7 cellular contexts compared by ENCODE assay signal in the genomic region with DNA sequence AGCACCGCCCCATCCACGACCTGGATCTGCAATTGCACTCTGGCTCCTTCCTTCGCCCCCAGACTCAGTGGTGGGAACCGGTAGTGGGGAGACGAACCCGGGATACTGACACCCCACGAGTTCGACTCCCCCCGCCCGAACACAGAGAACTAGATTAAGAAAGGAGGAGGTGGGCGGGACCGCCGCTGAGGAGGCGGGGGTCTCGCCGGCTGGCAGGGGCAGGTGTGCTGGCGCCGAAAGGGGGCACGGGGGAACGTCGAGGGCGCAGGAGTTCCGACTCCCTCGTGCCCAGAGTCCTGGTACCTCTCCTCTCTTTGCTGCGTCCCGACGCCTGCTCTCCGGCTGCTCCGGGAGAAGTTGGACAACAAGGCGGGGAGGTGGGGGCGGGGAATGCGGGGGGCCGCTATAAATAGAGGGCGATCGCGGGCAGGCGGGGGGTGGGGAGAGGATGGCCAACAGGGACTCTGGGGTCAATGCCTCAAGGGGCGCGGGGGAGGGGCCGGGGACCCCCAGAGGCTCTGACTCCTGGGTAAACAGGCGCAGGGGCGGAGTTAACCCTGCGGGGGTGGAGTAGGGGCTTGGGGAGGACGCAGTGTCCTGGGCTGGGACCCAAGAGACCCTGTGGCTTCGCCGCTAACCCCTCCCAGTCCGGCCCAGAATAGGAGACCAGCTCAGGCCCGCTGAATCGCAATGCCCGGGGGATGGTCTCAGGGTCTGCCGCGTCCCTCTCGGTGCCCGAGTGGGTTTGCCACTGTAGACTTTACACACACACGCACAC. TPM values are rescaled to one million over a fixed set of nuclear protein-coding genes. Genes with fewer than 3 reads are reported as not detected.
A peak's percentile ranks its signal among the peaks of the same experiment; 100 is the strongest.
DNase-seq lines count a peak whose midpoint lies in the region; ATAC-seq, FAIRE-seq and TF ChIP-seq lines count a peak whose summit lies in the region.

No MANE protein-coding gene starts in this region.

- 0 out of 2 replicates have a peak, but pooled peaks cover 5% of the 10 kb centered on the region for H3K79me2 ChIP-seq in Loucy (ENCODE audit: insufficient read depth, low read length)
- peaks cover 21% of the 10 kb centered on the region for H3K79me2 ChIP-seq in K562 (ENCODE audit: control insufficient read depth, insufficient read depth, low read length)

- H3K9me1 ChIP-seq in K562 (ENCODE audit: control insufficient read depth, insufficient read depth, low read length): peaks cover 2% of the 10 kb centered on the region

- H3K4me2 ChIP-seq in Loucy (ENCODE audit: low read depth, low read length, poor library complexity, severe bottlenecking): peak overlapping the region; percentile 89
- H3K4me2 ChIP-seq in K562 (ENCODE audit: insufficient read depth, low read length): peak overlapping the region; percentile 76

- H3K9me2 ChIP-seq in Loucy (replicated peaks; ENCODE audit: low read depth, low read length): no peaks in the 10 kb centered on the region

- H3K36me3 ChIP-seq in Loucy (ENCODE audit: insufficient read depth, low read length) (no peaks in the 10 kb centered on the region), K562 (ENCODE audit: control insufficient read depth, insufficient read depth, low read length) (peaks cover 12% of the 10 kb centered on the region; the same call in 1 of the 3 replicates), sigmoid colon (peaks cover 4 to 22% (median 13%) of the 10 kb centered on the region in 4 donors)

- TF ChIP-seq POLR2A in K562 (conservative IDR thresholded peaks at IDR 0.05) (no peak), sigmoid colon (IDR thresholded peaks at IDR 0.05) (peak in 1 of 2 donors; percentile 16)

- H3K9me3 ChIP-seq in Loucy (ENCODE audit: insufficient read depth, low read depth, low read length) (no peaks in the 10 kb centered on the region), K562 (replicated peaks; ENCODE audit: control insufficient read depth, insufficient read depth, low read depth, low read length) (no peaks in the 10 kb centered on the region), sigmoid colon (no peaks in the 10 kb centered on the region)

- in situ Hi-C loops in K562 (cut with MboI): no loop called here

- H3K27ac ChIP-seq in K562 (ENCODE audit: extremely low read depth, low read depth, low read length) (peak overlapping the region; percentile 80), sigmoid colon (peak overlapping the region; percentile 93 to 95 (median 93))

- no peaks in the 10 kb centered on the region for H3F3A ChIP-seq in Loucy (ENCODE audit: low read depth)

- ATAC-seq in K562 (peak; percentile 27), GM21619 (IDR thresholded peaks at IDR 0.05; ENCODE audit: unreplicated experiment) (no peak), GM21381 (IDR thresholded peaks at IDR 0.05; ENCODE audit: unreplicated experiment) (no peak)

- TF ChIP-seq EP300 in K562 (IDR thresholded peaks at IDR 0.05; ENCODE audit: low read length) (no peak), sigmoid colon (IDR thresholded peaks at IDR 0.05) (peak in 2 of 4 donors; percentile 12 to 33)

- H3K27me3 ChIP-seq in Loucy (ENCODE audit: insufficient read depth, low read length, poor library complexity, severe bottlenecking) (no peaks in the 10 kb centered on the region), K562 (ENCODE audit: control insufficient read depth in 2 of 2, insufficient read depth in 2 of 2, low read length in 2 of 2) (no peaks in the 10 kb centered on the region), sigmoid colon (no peaks in the 10 kb centered on the region)

- peak overlapping the region; percentile 88 for H3K4me3 ChIP-seq in Loucy (ENCODE audit: low read length, poor library complexity, severe bottlenecking)
- peak overlapping the region; percentile 66 for H3K4me3 ChIP-seq in K562
- peak overlapping the region; percentile 84 to 96 (median 88) for H3K4me3 ChIP-seq in sigmoid colon

- CTCF ChIA-PET in K562 (lab: Yijun Ruan, JAX; ENCODE audit: low intra/inter-chr PET ratio): no interaction called here

- H2AFZ ChIP-seq in Loucy (ENCODE audit: low read length) (peak overlapping the region; percentile 87), K562 (ENCODE audit: low read depth, low read length) (peak overlapping the region; percentile 81)

- no TSS peak for BruUV-seq in K562 (replicated peaks; lab: Mats Ljungman, UMichigan)

- DNase-seq in K562 (ENCODE audit: extremely low read depth in 1 of 4, low spot score in 3 of 4): peak; percentile 53 to 66 (median 62)
- DNase-seq in iPS-NIHi11 (ENCODE audit: low spot score): peak; percentile 77
- DNase-seq in sigmoid colon: peak; percentile 96
- DNase-seq in epidermal melanocyte (ENCODE audit: insufficient read length, low spot score): no peak

- TF ChIP-seq CTCF in Loucy (conservative IDR thresholded peaks at IDR 0.05; ENCODE audit: low read length): no peak
- no peak for TF ChIP-seq CTCF in K562 (IDR thresholded peaks at IDR 0.05 in 2 of 3, conservative IDR thresholded peaks at IDR 0.05 in 1 of 3; ENCODE audit: insufficient read depth in 2 of 3, low read depth in 1 of 3, low read length in 3 of 3)
- TF ChIP-seq CTCF in sigmoid colon (IDR thresholded peaks at IDR 0.05): peak in 1 of 4 experiments; percentile 17

- no peak for TF ChIP-seq RAD21 in K562 (CRISPR knock-in tag; conservative IDR thresholded peaks at IDR 0.05 in 1 of 2, IDR thresholded peaks at IDR 0.05 in 1 of 2)

- intact Hi-C loops in K562 (cut with micrococcal nuclease) (no loop called here), sigmoid colon (cut with DNase I) (loop anchor here (2.0 kb wide), 2 partner anchors 13 to 45 kb away; partner anchors contain the start of gene ARHGEF40)

- peak; percentile 37 for FAIRE-seq in K562 (lab: Jason Lieb, UNC)

- H4K20me1 ChIP-seq in Loucy (ENCODE audit: insufficient read depth, low read length, poor library complexity, severe bottlenecking) (no peaks in the 10 kb centered on the region), K562 (replicated peaks; ENCODE audit: control insufficient read depth, insufficient read depth, low read length) (no peaks in the 10 kb centered on the region)

- H3K9ac ChIP-seq in Loucy (ENCODE audit: low read depth, low read length, poor library complexity, severe bottlenecking): peak overlapping the region; percentile 84
- H3K9ac ChIP-seq in K562 (ENCODE audit: insufficient read depth in 1 of 2, low read depth in 2 of 2, low read length in 2 of 2): peak overlapping the region; percentile 71 to 92

- H3K4me1 ChIP-seq in Loucy (ENCODE audit: insufficient read depth, low read length, poor library complexity, severe bottlenecking): peaks cover 11% of the 10 kb centered on the region
- H3K4me1 ChIP-seq in K562 (replicated peaks in 1 of 2; ENCODE audit: control insufficient read depth in 2 of 2, insufficient read depth in 2 of 2, low read length in 2 of 2): peaks cover 35 to 39% of the 10 kb centered on the region in 2 experiments
- peaks cover 0 to 43% (median 35%) of the 10 kb centered on the region in 4 donors for H3K4me1 ChIP-seq in sigmoid colon

- POLR2A ChIA-PET in K562 (lab: Yijun Ruan, JAX): interaction anchor here (0.6 to 2.6 kb wide), 4 partner anchors 11 to 286 kb away, joined by 3 to 12 read pairs (median 3); no protein-coding TSS in a partner anchor

- WGBS in K562 (ENCODE audit: insufficient coverage, low coverage, missing lambda C conversion rate): 16% methylated on average over 8 of the region's 55 CpGs
- WGBS in sigmoid colon, 2 donors: 12 to 17% methylated on average over 55 of the region's 55 CpGs

RNA-seq across cellular contexts. Expression of gene NDRG2, which starts 0.7 kb away (rescaled TPM):
- total RNA-seq in K562 (2011; cell fraction: chromatin; rRNA removed; ENCODE audit: low replicate concordance): 236 and 348 TPM in 2 replicates
- total RNA-seq in K562 (2011; cell fraction: nucleolus; rRNA removed): 137 and 162 TPM in 2 replicates
- 212 and 255 TPM in 2 replicates for total RNA-seq in K562 (2011; cell fraction: nucleoplasm; rRNA removed)
- total RNA-seq in K562 (2014; rRNA removed) (44.5 and 62.1 TPM in 2 replicates), K562 (2014; rRNA removed; fragmentation: Illumina TruSeq; extraction: Trizol) (24.9 and 28.2 TPM in 2 replicates), K562 (2015; rRNA removed; fragmentation: Illumina TruSeq; extraction: Trizol) (27.5 and 28.5 TPM in 2 replicates), K562 (2021) (37.4 and 41.0 TPM in 2 replicates), sigmoid colon (100 to 1,000 TPM; 184 to 276 (median 235) TPM)
- polyA plus RNA-seq in K562 (2011; rRNA removed) (66.3 and 105 TPM in 2 replicates), K562 (2014; fragmentation: Illumina TruSeq; extraction: Trizol) (81.2 and 81.3 TPM in 2 replicates), K562 (2014; fragmentation: Nextera tagmentation; extraction: Ambion mirVana) (10 to 100 TPM; 10.1 to 22.9 TPM), K562 (2014; rRNA removed) (59.3 and 67.3 TPM in 2 replicates), sigmoid colon (100 to 1,000 TPM; 114 to 199 (median 141) TPM)
- 81.1 and 138 TPM in 2 replicates for polyA plus RNA-seq in K562 (2011; cell fraction: cytosol; rRNA removed)
- polyA plus RNA-seq in K562 (2011; cell fraction: nucleus; rRNA removed): 200 and 241 TPM in 2 replicates
- 41.0 and 60.2 TPM in 2 replicates for polyA plus RNA-seq in K562 (2012)
- polyA minus RNA-seq in K562 (2011; rRNA and poly(A)+ RNA removed): 42.2 and 67.9 TPM in 2 replicates
- 15.7 and 39.4 TPM in 2 replicates for polyA minus RNA-seq in K562 (2011; cell fraction: cytosol; rRNA and poly(A)+ RNA removed)
- 54.4 and 64.0 TPM in 2 replicates for polyA minus RNA-seq in K562 (2011; cell fraction: nucleus; rRNA and poly(A)+ RNA removed)

RNA-seq across cellular contexts. Expression of gene TPPP2, which starts 4.5 kb away (rescaled TPM):
- 0.19 TPM in 1 of 2 replicates, not detected in the other for total RNA-seq in K562 (2011; cell fraction: chromatin; rRNA removed; ENCODE audit: low replicate concordance)
- total RNA-seq in K562 (2011; cell fraction: nucleolus; rRNA removed): not detected in 2 replicates
- total RNA-seq in K562 (2011; cell fraction: nucleoplasm; rRNA removed): not detected in 2 replicates
- total RNA-seq in K562 (2014; rRNA removed) (0.18 and 0.24 TPM in 2 replicates), K562 (2014; rRNA removed; fragmentation: Illumina TruSeq; extraction: Trizol) (not detected in 2 replicates), K562 (2015; rRNA removed; fragmentation: Illumina TruSeq; extraction: Trizol) (not detected in 2 replicates), K562 (2021) (not detected in 2 replicates), sigmoid colon (not detected)
- polyA plus RNA-seq in K562 (2011; rRNA removed) (not detected in 2 replicates), K562 (2014; fragmentation: Illumina TruSeq; extraction: Trizol) (not detected in 2 replicates), K562 (2014; fragmentation: Nextera tagmentation; extraction: Ambion mirVana) (not detected), K562 (2014; rRNA removed) (not detected in 2 replicates), sigmoid colon (under 1 TPM in 1 of 3 donors, not detected in 2; 0.36 TPM)
- polyA plus RNA-seq in K562 (2011; cell fraction: cytosol; rRNA removed): not detected in 2 replicates
- 0.33 TPM in 1 of 2 replicates, not detected in the other for polyA plus RNA-seq in K562 (2011; cell fraction: nucleus; rRNA removed)
- not detected in 2 replicates for polyA plus RNA-seq in K562 (2012)
- polyA minus RNA-seq in K562 (2011; rRNA and poly(A)+ RNA removed): not detected in 2 replicates
- not detected in 2 replicates for polyA minus RNA-seq in K562 (2011; cell fraction: cytosol; rRNA and poly(A)+ RNA removed)
- not detected in 2 replicates for polyA minus RNA-seq in K562 (2011; cell fraction: nucleus; rRNA and poly(A)+ RNA removed)

RNA-seq across cellular contexts. Expression of gene RNASE13, which starts 9.0 kb away (rescaled TPM):
- total RNA-seq in K562 (2011; cell fraction: chromatin; rRNA removed; ENCODE audit: low replicate concordance): not detected in 2 replicates
- total RNA-seq in K562 (2011; cell fraction: nucleolus; rRNA removed): not detected in 2 replicates
- total RNA-seq in K562 (2011; cell fraction: nucleoplasm; rRNA removed): not detected in 2 replicates
- total RNA-seq in K562 (2014; rRNA removed) (not detected in 2 replicates), K562 (2014; rRNA removed; fragmentation: Illumina TruSeq; extraction: Trizol) (not detected in 2 replicates), K562 (2015; rRNA removed; fragmentation: Illumina TruSeq; extraction: Trizol) (not detected in 2 replicates), K562 (2021) (not detected in 2 replicates), sigmoid colon (not detected)
- polyA plus RNA-seq in K562 (2011; rRNA removed) (not detected in 2 replicates), K562 (2014; fragmentation: Illumina TruSeq; extraction: Trizol) (not detected in 2 replicates), K562 (2014; fragmentation: Nextera tagmentation; extraction: Ambion mirVana) (not detected), K562 (2014; rRNA removed) (not detected in 2 replicates), sigmoid colon (not detected)
- not detected in 2 replicates for polyA plus RNA-seq in K562 (2011; cell fraction: cytosol; rRNA removed)
- not detected in 2 replicates for polyA plus RNA-seq in K562 (2011; cell fraction: nucleus; rRNA removed)
- polyA plus RNA-seq in K562 (2012): not detected in 2 replicates
- polyA minus RNA-seq in K562 (2011; rRNA and poly(A)+ RNA removed): not detected in 2 replicates
- polyA minus RNA-seq in K562 (2011; cell fraction: cytosol; rRNA and poly(A)+ RNA removed): not detected in 2 replicates
- not detected in 2 replicates for polyA minus RNA-seq in K562 (2011; cell fraction: nucleus; rRNA and poly(A)+ RNA removed)

RNA-seq across cellular contexts. Expression of gene RNASE7, which starts 16.6 kb away (rescaled TPM):
- not detected in 2 replicates for total RNA-seq in K562 (2011; cell fraction: chromatin; rRNA removed; ENCODE audit: low replicate concordance)
- total RNA-seq in K562 (2011; cell fraction: nucleolus; rRNA removed): not detected in 2 replicates
- not detected in 2 replicates for total RNA-seq in K562 (2011; cell fraction: nucleoplasm; rRNA removed)
- total RNA-seq in K562 (2014; rRNA removed) (not detected in 2 replicates), K562 (2014; rRNA removed; fragmentation: Illumina TruSeq; extraction: Trizol) (not detected in 2 replicates), K562 (2015; rRNA removed; fragmentation: Illumina TruSeq; extraction: Trizol) (not detected in 2 replicates), K562 (2021) (not detected in 2 replicates), sigmoid colon (not detected)
- polyA plus RNA-seq in K562 (2011; rRNA removed) (not detected in 2 replicates), K562 (2014; fragmentation: Illumina TruSeq; extraction: Trizol) (not detected in 2 replicates), K562 (2014; fragmentation: Nextera tagmentation; extraction: Ambion mirVana) (not detected), K562 (2014; rRNA removed) (not detected in 2 replicates), sigmoid colon (under 1 TPM in 1 of 3 donors, not detected in 2; 0.10 TPM)
- polyA plus RNA-seq in K562 (2011; cell fraction: cytosol; rRNA removed): not detected in 2 replicates
- not detected in 2 replicates for polyA plus RNA-seq in K562 (2011; cell fraction: nucleus; rRNA removed)
- not detected in 2 replicates for polyA plus RNA-seq in K562 (2012)
- polyA minus RNA-seq in K562 (2011; rRNA and poly(A)+ RNA removed): not detected in 2 replicates
- polyA minus RNA-seq in K562 (2011; cell fraction: cytosol; rRNA and poly(A)+ RNA removed): not detected in 2 replicates
- polyA minus RNA-seq in K562 (2011; cell fraction: nucleus; rRNA and poly(A)+ RNA removed): not detected in 2 replicates

RNA-seq across cellular contexts. Expression of gene SLC39A2, which starts 26.5 kb away (rescaled TPM):
- total RNA-seq in K562 (2011; cell fraction: chromatin; rRNA removed; ENCODE audit: low replicate concordance): 0.86 TPM in 1 of 2 replicates, not detected in the other
- total RNA-seq in K562 (2011; cell fraction: nucleolus; rRNA removed): not detected in 2 replicates
- total RNA-seq in K562 (2011; cell fraction: nucleoplasm; rRNA removed): 1.1 TPM in 1 of 2 replicates, not detected in the other
- total RNA-seq in K562 (2014; rRNA removed) (not detected in 2 replicates), K562 (2014; rRNA removed; fragmentation: Illumina TruSeq; extraction: Trizol) (not detected in 2 replicates), K562 (2015; rRNA removed; fragmentation: Illumina TruSeq; extraction: Trizol) (not detected in 2 replicates), K562 (2021) (not detected in 2 replicates), sigmoid colon (not detected)
- polyA plus RNA-seq in K562 (2011; rRNA removed) (0.06 and 0.07 TPM in 2 replicates), K562 (2014; fragmentation: Illumina TruSeq; extraction: Trizol) (not detected in 2 replicates), K562 (2014; fragmentation: Nextera tagmentation; extraction: Ambion mirVana) (not detected), K562 (2014; rRNA removed) (0.09 TPM in 1 of 2 replicates, not detected in the other), sigmoid colon (1 to 10 TPM in 1 of 3 donors, not detected in 2; 1.2 TPM)
- polyA plus RNA-seq in K562 (2011; cell fraction: cytosol; rRNA removed): 0.10 TPM in 1 of 2 replicates, not detected in the other
- polyA plus RNA-seq in K562 (2011; cell fraction: nucleus; rRNA removed): 0.18 and 0.20 TPM in 2 replicates
- polyA plus RNA-seq in K562 (2012): not detected in 2 replicates
- not detected in 2 replicates for polyA minus RNA-seq in K562 (2011; rRNA and poly(A)+ RNA removed)
- polyA minus RNA-seq in K562 (2011; cell fraction: cytosol; rRNA and poly(A)+ RNA removed): not detected in 2 replicates
- polyA minus RNA-seq in K562 (2011; cell fraction: nucleus; rRNA and poly(A)+ RNA removed): 0.67 TPM in 1 of 2 replicates, not detected in the other
